ENCODE assay signal across 8 cellular contexts in genomic region chr2:165067958-165068612, GRCh38.
DNase-seq lines count a peak whose midpoint lies in the region; ATAC-seq and TF ChIP-seq lines count a peak whose summit lies in the region.

No MANE protein-coding gene starts in this region.

- H3K9ac ChIP-seq in MM.1S (ENCODE audit: low read length): no peak overlapping the region

- no peak for TF ChIP-seq POLR2A in tibial nerve (IDR thresholded peaks at IDR 0.05)

- no peak overlapping the region for H3K27ac ChIP-seq in tibial nerve
- H3K27ac ChIP-seq in MM.1S (ENCODE audit: low read length): no peak overlapping the region

- H3K4me1 ChIP-seq in tibial nerve: peaks cover 0 to 8% (median 0%) of the 10 kb centered on the region in 4 donors
- H3K4me1 ChIP-seq in MM.1S (ENCODE audit: low read length): no peaks in the 10 kb centered on the region

- no peak overlapping the region for H3K4me2 ChIP-seq in MM.1S (ENCODE audit: low read depth, low read length)

- TF ChIP-seq CTCF in tibial nerve (IDR thresholded peaks at IDR 0.05): no peak
- TF ChIP-seq CTCF in MM.1S (IDR thresholded peaks at IDR 0.05; ENCODE audit: low read length): no peak

- no peak overlapping the region for H2AFZ ChIP-seq in MM.1S (ENCODE audit: low read length)

- H3K79me2 ChIP-seq in MM.1S (ENCODE audit: low read length): no peaks in the 10 kb centered on the region

- WGBS in tibial nerve, 2 donors: 5 to 14% methylated on average over 12 of the region's 12 CpGs

- no peaks in the 10 kb centered on the region for H3K36me3 ChIP-seq in tibial nerve
- no peaks in the 10 kb centered on the region for H3K36me3 ChIP-seq in MM.1S (replicated peaks; ENCODE audit: insufficient read depth, low read length)

- in situ Hi-C loops in G401 (cut with HindIII; ENCODE audit: low sequenced_read_pairs): no loop called here

- no peak for ATAC-seq in GM19035 (IDR thresholded peaks at IDR 0.05; ENCODE audit: unreplicated experiment)
- ATAC-seq in GM19463 (IDR thresholded peaks at IDR 0.05; ENCODE audit: unreplicated experiment): no peak

- peak; percentile 97 for DNase-seq in G401 (ENCODE audit: low spot score)
- DNase-seq in NCI-H446 (lab: John Stamatoyannopoulos, UW): peak; percentile 54 to 89
- peak; percentile 90 for DNase-seq in ecto neural progenitor cell (ENCODE audit: low spot score)
- DNase-seq in middle frontal gyrus (ENCODE audit: extremely low spot score, low spot score): peak; percentile 65
- DNase-seq in tibial nerve (ENCODE audit: low spot score in 2 of 2): no peak
- DNase-seq in MM.1S: no peak

- H3K9me3 ChIP-seq in tibial nerve (no peaks in the 10 kb centered on the region), MM.1S (replicated peaks; ENCODE audit: insufficient read depth, low read length) (no peaks in the 10 kb centered on the region)

- no peaks in the 10 kb centered on the region for H3K9me2 ChIP-seq in MM.1S (replicated peaks; ENCODE audit: insufficient read depth, low read length)

- no peak for TF ChIP-seq EP300 in tibial nerve (IDR thresholded peaks at IDR 0.05)

- H4K20me1 ChIP-seq in MM.1S (ENCODE audit: insufficient read depth, low read length): no peaks in the 10 kb centered on the region

- H3F3A ChIP-seq in MM.1S (ENCODE audit: insufficient read depth, low read length): no peaks in the 10 kb centered on the region

- H3K4me3 ChIP-seq in tibial nerve (no peak overlapping the region), MM.1S (ENCODE audit: low read length) (no peak overlapping the region)

- H3K27me3 ChIP-seq in tibial nerve: no peaks in the 10 kb centered on the region
- H3K27me3 ChIP-seq in MM.1S (replicated peaks; ENCODE audit: insufficient read depth, low read length): no peaks in the 10 kb centered on the region

Comparison
In these comparisons a context has a peak if more than half of its experiments do, and no peak if none do; other contexts are left out.
1. DNase-seq: peak in G401 (single experiment), NCI-H446 (2 of 2), ecto neural progenitor cell (single experiment) and middle frontal gyrus (single experiment); none in tibial nerve (0 of 2) and MM.1S (single experiment).